Comparison of ENCODE assay signal across 16 cellular contexts in the genomic region with DNA sequence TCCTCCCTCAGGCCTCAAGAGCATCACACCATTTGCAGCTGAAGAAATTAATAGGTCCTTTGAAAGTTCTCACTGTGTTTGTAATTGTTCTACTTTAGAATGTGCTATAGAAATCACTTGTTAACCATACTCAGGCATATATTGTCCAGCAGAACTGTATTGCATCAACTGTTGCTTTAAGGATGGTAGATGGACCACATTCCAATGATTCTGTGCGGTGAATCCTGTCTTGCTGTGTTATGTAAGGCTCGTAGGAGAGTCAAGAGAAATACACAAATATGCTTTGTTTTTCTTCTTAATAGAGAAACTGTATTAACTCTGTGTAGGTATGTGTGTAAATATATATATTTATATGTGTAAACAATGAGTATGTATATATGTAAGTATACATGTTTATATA. TPM values are rescaled to one million over a fixed set of nuclear protein-coding genes. Genes with fewer than 3 reads are reported as not detected.
DNase-seq lines count a peak whose midpoint lies in the region; ATAC-seq, FAIRE-seq and TF ChIP-seq lines count a peak whose summit lies in the region.
"Had no signal": no experiment of that assay in that cellular context is flagged by ENCODE, and none has a peak within 500 bp of the region (broad histone marks: within the 10 kb centered on the region; RNA-seq: fewer than 3 reads in every experiment).

No MANE protein-coding gene starts in this region.

- TF ChIP-seq POLR2A in Peyer's patch (IDR thresholded peaks at IDR 0.05), result no peak

- H3K9ac ChIP-seq in mammary epithelial cell (ENCODE audit: insufficient read depth, low read length) (no peak overlapping the region), keratinocyte (ENCODE audit: control insufficient read depth, extremely low read depth, insufficient read depth, low read length) (no peak overlapping the region)
- H3K9ac ChIP-seq: BLaER1 had no signal

- H3K79me2 ChIP-seq in mammary epithelial cell (ENCODE audit: insufficient read depth, low read length), result no peaks in the 10 kb centered on the region
- no peaks in the 10 kb centered on the region for H3K79me2 ChIP-seq in keratinocyte (ENCODE audit: control insufficient read depth, insufficient read depth, low read length)

- H3K27me3 ChIP-seq in mammary epithelial cell (ENCODE audit: insufficient read depth, low read length) (no peaks in the 10 kb centered on the region), keratinocyte (ENCODE audit: control insufficient read depth, extremely low read depth, insufficient read depth, low read length) (no peaks in the 10 kb centered on the region), Peyer's patch (no peaks in the 10 kb centered on the region)
- H3K27me3 ChIP-seq: BLaER1 had no signal

- H3K4me2 ChIP-seq in mammary epithelial cell (ENCODE audit: insufficient read depth, low read depth, low read length), result no peak overlapping the region
- no peak overlapping the region for H3K4me2 ChIP-seq in keratinocyte (ENCODE audit: control insufficient read depth, extremely low read depth, insufficient read depth, low read depth, low read length)
- H3K4me2 ChIP-seq: BLaER1 had no signal

- dilution Hi-C loops in mammary epithelial cell (cut with HindIII; ENCODE audit: low sequenced_read_pairs) (loop anchor here (5.0 kb wide), 1 partner anchor 80 kb away; no protein-coding TSS in a partner anchor), keratinocyte (cut with MboI; ENCODE audit: extremely low pct_ligation_motif_present, low sequenced_read_pairs) (no loop called here)

- intact Hi-C loops in mammary epithelial cell (cut with micrococcal nuclease), result no loop called here

- BruUV-seq in mammary epithelial cell (replicated peaks; lab: Mats Ljungman, UMichigan), result no TSS peak

- peaks cover 8% of the 10 kb centered on the region for H3K27me3 Mint-ChIP-seq in stimulated activated memory B cell treated with anti-CD40 and anti-IgM and Interleukin-4, amounts not matched to agents 10 μg/mL and 1 μg/mL and 100 μg/mL, for 72 hours

- H3K4me1 ChIP-seq in mammary epithelial cell (ENCODE audit: insufficient read depth, low read length) (peaks cover 3% of the 10 kb centered on the region), keratinocyte (ENCODE audit: control insufficient read depth, extremely low read depth, insufficient read depth, low read length) (no peaks in the 10 kb centered on the region), Peyer's patch (no peaks in the 10 kb centered on the region)
- H3K4me1 ChIP-seq: Caco-2 had no signal

- no peaks in the 10 kb centered on the region for H4K20me1 ChIP-seq in mammary epithelial cell (ENCODE audit: insufficient read depth, low read length)
- no peaks in the 10 kb centered on the region for H4K20me1 ChIP-seq in keratinocyte (ENCODE audit: control insufficient read depth, extremely low read depth, insufficient read depth, low read length)
- H4K20me1 ChIP-seq: BLaER1 had no signal

- no peaks in the 10 kb centered on the region for H3K36me3 ChIP-seq in mammary epithelial cell (ENCODE audit: insufficient read depth, low read length)
- no peaks in the 10 kb centered on the region for H3K36me3 ChIP-seq in keratinocyte (ENCODE audit: control insufficient read depth in 2 of 2, extremely low read depth in 1 of 2, insufficient read depth in 2 of 2, low read length in 2 of 2)
- no peaks in the 10 kb centered on the region for H3K36me3 ChIP-seq in Peyer's patch
- H3K36me3 ChIP-seq: BLaER1 had no signal

- H3K9me1 ChIP-seq in keratinocyte (ENCODE audit: control insufficient read depth, extremely low read depth, insufficient read depth, low read length), result no peaks in the 10 kb centered on the region

- H3K4me3 Mint-ChIP-seq in stimulated activated memory B cell treated with anti-CD40 and anti-IgM and Interleukin-4, amounts not matched to agents 10 μg/mL and 1 μg/mL and 100 μg/mL, for 72 hours, result no peak overlapping the region
- H3K4me3 Mint-ChIP-seq: CD8-positive, alpha-beta memory T cell; GM23338 had no signal

- TF ChIP-seq CTCF in mammary epithelial cell (conservative IDR thresholded peaks at IDR 0.05 in 1 of 2, IDR thresholded peaks at IDR 0.05 in 1 of 2; ENCODE audit: extremely low read depth in 1 of 2, insufficient read depth in 1 of 2, low read depth in 1 of 2, low read length in 2 of 2) (no peak), keratinocyte (optimal IDR thresholded peaks at IDR 0.05 in 1 of 3, IDR thresholded peaks at IDR 0.05 in 1 of 3, conservative IDR thresholded peaks at IDR 0.05 in 1 of 3; ENCODE audit: extremely low read depth in 1 of 3, insufficient read depth in 2 of 3, low read length in 3 of 3) (no peak), Peyer's patch (IDR thresholded peaks at IDR 0.05) (no peak)

- H3K4me1 Mint-ChIP-seq in stimulated activated memory B cell treated with anti-CD40 and anti-IgM and Interleukin-4, amounts not matched to agents 10 μg/mL and 1 μg/mL and 100 μg/mL, for 72 hours, result no peaks in the 10 kb centered on the region
- H3K4me1 Mint-ChIP-seq: CD8-positive, alpha-beta memory T cell had no signal

- H3K4me3 ChIP-seq in mammary epithelial cell (replicated peaks in 1 of 3; ENCODE audit: insufficient read depth in 1 of 3, low read depth in 2 of 3, low read length in 3 of 3) (no peak overlapping the region), keratinocyte (ENCODE audit: control insufficient read depth in 2 of 3, extremely low read depth in 1 of 3, insufficient read depth in 2 of 3, low read depth in 1 of 3, low read length in 3 of 3) (no peak overlapping the region), Peyer's patch (no peak overlapping the region)
- H3K4me3 ChIP-seq: BLaER1, GM12878, GM23338 had no signal

- peaks cover 4% of the 10 kb centered on the region for H3K9me3 Mint-ChIP-seq in stimulated activated memory B cell treated with anti-CD40 and anti-IgM and Interleukin-4, amounts not matched to agents 10 μg/mL and 1 μg/mL and 100 μg/mL, for 72 hours

- H3K9me3 ChIP-seq in mammary epithelial cell (replicated peaks; ENCODE audit: insufficient read depth, low read length) (no peaks in the 10 kb centered on the region), keratinocyte (ENCODE audit: control insufficient read depth, low read depth, low read length) (no peaks in the 10 kb centered on the region), Peyer's patch (no peaks in the 10 kb centered on the region)
- H3K9me3 ChIP-seq: BLaER1, Caco-2 had no signal

- no peaks in the 10 kb centered on the region for H3K36me3 Mint-ChIP-seq in stimulated activated memory B cell treated with anti-CD40 and anti-IgM and Interleukin-4, amounts not matched to agents 10 μg/mL and 1 μg/mL and 100 μg/mL, for 72 hours
- H3K36me3 Mint-ChIP-seq: CD8-positive, alpha-beta memory T cell had no signal

- no peak for ATAC-seq in stimulated activated memory B cell treated with anti-CD40 and anti-IgM and Interleukin-4, amounts not matched to agents 10 μg/mL and 1 μg/mL and 100 μg/mL, for 72 hours

- H2AFZ ChIP-seq in mammary epithelial cell (ENCODE audit: low read depth, low read length) (no peak overlapping the region), keratinocyte (ENCODE audit: control insufficient read depth, low read length) (no peak overlapping the region)
- H2AFZ ChIP-seq: GM23338 had no signal

- H3K27ac ChIP-seq in mammary epithelial cell (ENCODE audit: insufficient read depth, low read depth, low read length) (no peak overlapping the region), epithelial cell of prostate (peak overlapping the region; percentile 27), keratinocyte (ENCODE audit: control insufficient read depth, insufficient read depth, low read length) (no peak overlapping the region), Peyer's patch (no peak overlapping the region)
- H3K27ac ChIP-seq: BLaER1 had no signal

- DNase-seq in T47D (ENCODE audit: low read depth in 1 of 2, low spot score in 1 of 2), result peak; percentile 10 to 49
- no peak for DNase-seq in mammary epithelial cell
- no peak for DNase-seq in epithelial cell of prostate (ENCODE audit: low read depth, low spot score)
- no peak for DNase-seq in keratinocyte (ENCODE audit: low read depth, low spot score)
- no peak for DNase-seq in activated CD4-positive, alpha-beta T cell treated with anti-CD3 and anti-CD28 coated beads, Interleukin-2, amount 50 U/mL, for 48 hours
- no peak for DNase-seq in Peyer's patch
- DNase-seq: 8988T; AML-193; Caco-2; CD8-positive, alpha-beta memory T cell; H7 had no signal

- 12% methylated on average over 2 of the region's 2 CpGs for WGBS in mammary epithelial cell (ENCODE audit: low coverage, missing lambda C conversion rate)

- no peak overlapping the region for H3K27ac Mint-ChIP-seq in stimulated activated memory B cell treated with anti-CD40 and anti-IgM and Interleukin-4, amounts not matched to agents 10 μg/mL and 1 μg/mL and 100 μg/mL, for 72 hours
- H3K27ac Mint-ChIP-seq: CD8-positive, alpha-beta memory T cell; GM23338 had no signal

- CTCF ChIA-PET in mammary epithelial cell (lab: Charles Lee; ENCODE audit: low non-redundant PET), result no interaction called here

- in situ Hi-C loops in T47D (cut with HindIII; ENCODE audit: low pct_unique_long_range_greater_than_20kb, low sequenced_read_pairs), result no loop called here
- in situ Hi-C loops in mammary epithelial cell (cut with MboI; ENCODE audit: low sequenced_read_pairs in 2 of 2), result no loop called here

- FAIRE-seq in keratinocyte (lab: Jason Lieb, UNC), result peak; percentile 9
- FAIRE-seq: GM12878, GM18507 had no signal

RNA-seq across cellular contexts. Expression of a gene that starts 6.3 kb away (rescaled TPM):
- total RNA-seq in mammary epithelial cell (10 to 100 TPM; 48.0 to 66.8 TPM), Peyer's patch (10 to 100 TPM; 19.6 to 58.2 (median 35.1) TPM)
- polyA plus RNA-seq in mammary epithelial cell (35.2 TPM), keratinocyte (35.1 to 38.7 TPM (median 36.4 TPM) in 3 replicates)
- polyA minus RNA-seq in mammary epithelial cell (138 TPM), keratinocyte (55.7 to 129 TPM (median 90.1 TPM) in 3 replicates)
- 17.7 TPM for polyA plus RNA-seq in keratinocyte (2011; ENCODE audit: low read depth)
- 15.6 and 24.3 TPM in 2 replicates for polyA plus RNA-seq in keratinocyte (2011; cell fraction: cytosol; rRNA removed)
- 61.9 and 72.5 TPM in 2 replicates for polyA plus RNA-seq in keratinocyte (2011; cell fraction: nucleus; rRNA removed)
- polyA plus RNA-seq in keratinocyte (2012; ENCODE audit: low replicate concordance), result 23.1 and 30.2 TPM in 2 replicates
- polyA minus RNA-seq in keratinocyte (2011; cell fraction: cytosol; rRNA and poly(A)+ RNA removed), result 31.3 TPM
- polyA minus RNA-seq in keratinocyte (2011; cell fraction: nucleus; rRNA and poly(A)+ RNA removed), result 75.0 and 117 TPM in 2 replicates

Comparison
In these comparisons a context has a peak if more than half of its experiments do, and no peak if none do; other contexts are left out.
1. DNase-seq: peak in T47D (2 of 2); none in mammary epithelial cell (single experiment), epithelial cell of prostate (single experiment), keratinocyte (single experiment), activated CD4-positive, alpha-beta T cell treated with anti-CD3 and anti-CD28 coated beads, Interleukin-2, amount 50 U/mL, for 48 hours (0 of 2) and Peyer's patch (0 of 3).